18 cellular contexts compared by ENCODE assay signal in genomic region chr2:98161202-98161601, GRCh38.
DNase-seq lines count a peak whose midpoint lies in the region; ATAC-seq and TF ChIP-seq lines count a peak whose summit lies in the region.
"Had no signal": no experiment of that assay in that cellular context is flagged by ENCODE, and none has a peak within 500 bp of the region (broad histone marks: within the 10 kb centered on the region; RNA-seq: fewer than 3 reads in every experiment).

No MANE protein-coding gene starts in this region.

- H3K36me3 Mint-ChIP-seq in nephron (ENCODE audit: low read depth): no peaks in the 10 kb centered on the region
- H3K36me3 Mint-ChIP-seq in CD8-positive, alpha-beta T cell: no peaks in the 10 kb centered on the region
- H3K36me3 Mint-ChIP-seq: CD14-positive monocyte had no signal

- H3K9me3 ChIP-seq in heart left ventricle: no peaks in the 10 kb centered on the region
- no peaks in the 10 kb centered on the region for H3K9me3 ChIP-seq in tibial artery
- no peaks in the 10 kb centered on the region for H3K9me3 ChIP-seq in CD8-positive, alpha-beta T cell (ENCODE audit: low read length)
- H3K9me3 ChIP-seq: A549, HAP-1 had no signal

- H3K36me3 ChIP-seq in heart left ventricle: no peaks in the 10 kb centered on the region
- no peaks in the 10 kb centered on the region for H3K36me3 ChIP-seq in tibial artery
- H3K36me3 ChIP-seq in CD8-positive, alpha-beta T cell (ENCODE audit: insufficient read depth, low read length): no peaks in the 10 kb centered on the region
- H3K36me3 ChIP-seq: HAP-1 had no signal

- ATAC-seq in heart left ventricle (no peak), Right ventricle myocardium inferior (no peak), GM21367 (IDR thresholded peaks at IDR 0.05; ENCODE audit: unreplicated experiment) (no peak)
- no peak for ATAC-seq in CD8-positive, alpha-beta T cell
- ATAC-seq: A549, GM12878 had no signal

- CTCF ChIA-PET in CD8-positive, alpha-beta T cell (lab: Charles Lee): no interaction called here

- TF ChIP-seq CTCF in heart left ventricle (IDR thresholded peaks at IDR 0.05) (no peak), coronary artery (IDR thresholded peaks at IDR 0.05) (no peak), nephron (IDR thresholded peaks at IDR 0.05; ENCODE audit: unreplicated experiment in 3 of 3) (no peak), tibial artery (IDR thresholded peaks at IDR 0.05) (no peak)
- no peak for TF ChIP-seq CTCF in CD8-positive, alpha-beta T cell (IDR thresholded peaks at IDR 0.05)

- H3K4me1 Mint-ChIP-seq in nephron: peaks cover 71% of the 10 kb centered on the region
- H3K4me1 Mint-ChIP-seq in CD8-positive, alpha-beta T cell (ENCODE audit: low read depth): no peaks in the 10 kb centered on the region
- H3K4me1 Mint-ChIP-seq: CD14-positive monocyte had no signal

- H3K27me3 Mint-ChIP-seq in nephron (ENCODE audit: low read depth): peaks cover 13% of the 10 kb centered on the region
- peaks cover 15% of the 10 kb centered on the region for H3K27me3 Mint-ChIP-seq in CD8-positive, alpha-beta T cell (ENCODE audit: low read depth)

- H3K27me3 ChIP-seq in heart left ventricle: no peaks in the 10 kb centered on the region
- no peaks in the 10 kb centered on the region for H3K27me3 ChIP-seq in tibial artery
- no peaks in the 10 kb centered on the region for H3K27me3 ChIP-seq in CD8-positive, alpha-beta T cell (ENCODE audit: insufficient read depth, low read length)

- no peak for DNase-seq in heart left ventricle
- no peak for DNase-seq in Right ventricle myocardium inferior (ENCODE audit: missing footprints)
- DNase-seq in coronary artery (ENCODE audit: low spot score): no peak
- DNase-seq in tibial artery: no peak
- DNase-seq in CD8-positive, alpha-beta T cell: no peak
- no peak for DNase-seq in superior temporal gyrus (ENCODE audit: extremely low spot score)
- DNase-seq: DMS79, Karpas-422, NCI-H1417, NCI-H1930, NCI-H2171, NCI-H82 had no signal

- TF ChIP-seq POLR2A in heart left ventricle (IDR thresholded peaks at IDR 0.05): no peak

- no peaks in the 10 kb centered on the region for H3K9me3 Mint-ChIP-seq in nephron
- no peaks in the 10 kb centered on the region for H3K9me3 Mint-ChIP-seq in CD8-positive, alpha-beta T cell

- peaks cover 3 to 77% (median 50%) of the 10 kb centered on the region in 12 donors for H3K4me1 ChIP-seq in heart left ventricle
- H3K4me1 ChIP-seq in tibial artery: peaks cover 0 to 75% (median 44%) of the 10 kb centered on the region in 4 donors
- no peaks in the 10 kb centered on the region for H3K4me1 ChIP-seq in CD8-positive, alpha-beta T cell (ENCODE audit: insufficient read depth, low read length)
- H3K4me1 ChIP-seq: A549 had no signal

- H3K4me3 ChIP-seq in heart left ventricle: no peak overlapping the region
- H3K4me3 ChIP-seq in coronary artery: no peak overlapping the region
- no peak overlapping the region for H3K4me3 ChIP-seq in tibial artery
- H3K4me3 ChIP-seq in CD8-positive, alpha-beta T cell (ENCODE audit: low read depth, low read length): no peak overlapping the region
- H3K4me3 ChIP-seq: A549, GM12878, HAP-1 had no signal

- H3K4me3 Mint-ChIP-seq in nephron: no peak overlapping the region
- H3K4me3 Mint-ChIP-seq in CD8-positive, alpha-beta T cell: no peak overlapping the region
- H3K4me3 Mint-ChIP-seq: CD14-positive monocyte had no signal

- POLR2A ChIA-PET in CD8-positive, alpha-beta T cell (lab: Charles Lee): no interaction called here

- intact Hi-C loops in heart left ventricle (cut with DNase I) (loop anchor here in 3 of 10 donors (5.0 to 10.0 kb wide), 2 partner anchors 166 to 294 kb away; partner anchors contain the start of gene TMEM131 (in 3 of the 3)), Right ventricle myocardium inferior (cut with DNase I) (loop anchor here (5.0 to 10.0 kb wide), 3 partner anchors 149 to 356 kb away; partner anchors contain the start of gene TMEM131), tibial artery (cut with DNase I; ENCODE audit: low total_unique reads) (no loop called here)
- intact Hi-C loops in CD8-positive, alpha-beta T cell (cut with DNase I, micrococcal nuclease): no loop called here

- H3K27ac Mint-ChIP-seq in nephron: peak overlapping the region in 2 of 3 experiments; percentile 41 to 73
- H3K27ac Mint-ChIP-seq in CD8-positive, alpha-beta T cell: no peak overlapping the region
- H3K27ac Mint-ChIP-seq: CD14-positive monocyte had no signal

- H3K27ac ChIP-seq in heart left ventricle (peak overlapping the region; percentile 76 to 96 (median 92)), coronary artery (peak overlapping the region; percentile 83 to 93), tibial artery (peak overlapping the region; percentile 78 to 80)
- H3K27ac ChIP-seq in CD8-positive, alpha-beta T cell (ENCODE audit: low read depth, low read length): no peak overlapping the region
- H3K27ac ChIP-seq: A549 had no signal

- 75 to 79% (median 79%) methylated on average over 4 of the region's 4 CpGs for WGBS in heart left ventricle, 4 donors
